In genomic region chr3:89504432-89504831, GRCh38 we compare ENCODE assay signal across 19 cellular contexts.
DNase-seq lines count a peak whose midpoint lies in the region; ATAC-seq and TF ChIP-seq lines count a peak whose summit lies in the region.
"Had no signal": no experiment of that assay in that cellular context is flagged by ENCODE, and none has a peak within 500 bp of the region (broad histone marks: within the 10 kb centered on the region; RNA-seq: fewer than 3 reads in every experiment).

No MANE protein-coding gene starts in this region.

- ATAC-seq in gastroesophageal sphincter (no peak), HG03457 (IDR thresholded peaks at IDR 0.05; ENCODE audit: unreplicated experiment) (no peak)

- WGBS in gastroesophageal sphincter (ENCODE audit: low coverage in 1 of 2), 2 donors: 85 to 89% methylated on average over 2 to 3 of the region's 4 CpGs

- no peaks in the 10 kb centered on the region for H3K9me3 ChIP-seq in tibial artery
- no peaks in the 10 kb centered on the region for H3K9me3 ChIP-seq in gastroesophageal sphincter
- H3K9me3 ChIP-seq: SK-N-SH had no signal

- no peaks in the 10 kb centered on the region for H3K27me3 ChIP-seq in tibial artery
- no peaks in the 10 kb centered on the region for H3K27me3 ChIP-seq in gastroesophageal sphincter

- peak; percentile 5 for TF ChIP-seq CTCF in choroid plexus epithelial cell (conservative IDR thresholded peaks at IDR 0.05; ENCODE audit: low read depth, low read length)
- TF ChIP-seq CTCF in tibial artery (IDR thresholded peaks at IDR 0.05): no peak
- no peak for TF ChIP-seq CTCF in gastroesophageal sphincter (IDR thresholded peaks at IDR 0.05)

- H3K36me3 ChIP-seq in tibial artery (no peaks in the 10 kb centered on the region), gastroesophageal sphincter (no peaks in the 10 kb centered on the region)

- no peak for TF ChIP-seq POLR2A in gastroesophageal sphincter (IDR thresholded peaks at IDR 0.05)

- intact Hi-C loops in tibial artery (cut with DNase I; ENCODE audit: low total_unique reads): no loop called here

- H3K27ac ChIP-seq in tibial artery (peak overlapping the region; percentile 67 to 81), gastroesophageal sphincter (no peak overlapping the region)

- peaks cover 0 to 43% (median 19%) of the 10 kb centered on the region in 4 donors for H3K4me1 ChIP-seq in tibial artery
- peaks cover 0 to 3% (median 0%) of the 10 kb centered on the region in 3 donors for H3K4me1 ChIP-seq in gastroesophageal sphincter

- DNase-seq in NCI-H82 (lab: John Stamatoyannopoulos, UW) (peak; percentile 7), NCI-H82 treated with DMSO at 0.1 percent for 48 hours (lab: John Stamatoyannopoulos, UW; ENCODE audit: unreplicated experiment) (no peak), NCI-H69 (lab: John Stamatoyannopoulos, UW) (peak; percentile 3), choroid plexus epithelial cell (ENCODE audit: low read depth) (no peak), tibial artery (no peak), globus pallidus (ENCODE audit: low spot score) (no peak)
- DNase-seq: Calu3; CD4-positive, alpha-beta memory T cell; H9; Kasumi-1; MM.1S; NCI-H1092; NCI-H1694; NCI-H510A; NK-92 treated with Interleukin-12 subunit alpha and Interleukin-12 subunit beta, amount 100 ng/mL, for 24 hours; SHP77; SK-N-SH had no signal

- no peak overlapping the region for H3K4me3 ChIP-seq in choroid plexus epithelial cell (ENCODE audit: low read depth, low read length)
- no peak overlapping the region for H3K4me3 ChIP-seq in tibial artery
- no peak overlapping the region for H3K4me3 ChIP-seq in gastroesophageal sphincter

- TF ChIP-seq EP300 in gastroesophageal sphincter (IDR thresholded peaks at IDR 0.05): no peak

Comparison
In these comparisons a context has a peak if more than half of its experiments do, and no peak if none do; other contexts are left out.
1. DNase-seq: peak in NCI-H82 (single experiment) and NCI-H69 (single experiment); none in NCI-H82 treated with DMSO at 0.1 percent for 48 hours (single experiment), choroid plexus epithelial cell (single experiment), tibial artery (0 of 2) and globus pallidus (single experiment).
2. H3K27ac ChIP-seq: peak in tibial artery (2 of 2); none in gastroesophageal sphincter (0 of 4).